23 cellular contexts compared by ENCODE assay signal in the genomic region with DNA sequence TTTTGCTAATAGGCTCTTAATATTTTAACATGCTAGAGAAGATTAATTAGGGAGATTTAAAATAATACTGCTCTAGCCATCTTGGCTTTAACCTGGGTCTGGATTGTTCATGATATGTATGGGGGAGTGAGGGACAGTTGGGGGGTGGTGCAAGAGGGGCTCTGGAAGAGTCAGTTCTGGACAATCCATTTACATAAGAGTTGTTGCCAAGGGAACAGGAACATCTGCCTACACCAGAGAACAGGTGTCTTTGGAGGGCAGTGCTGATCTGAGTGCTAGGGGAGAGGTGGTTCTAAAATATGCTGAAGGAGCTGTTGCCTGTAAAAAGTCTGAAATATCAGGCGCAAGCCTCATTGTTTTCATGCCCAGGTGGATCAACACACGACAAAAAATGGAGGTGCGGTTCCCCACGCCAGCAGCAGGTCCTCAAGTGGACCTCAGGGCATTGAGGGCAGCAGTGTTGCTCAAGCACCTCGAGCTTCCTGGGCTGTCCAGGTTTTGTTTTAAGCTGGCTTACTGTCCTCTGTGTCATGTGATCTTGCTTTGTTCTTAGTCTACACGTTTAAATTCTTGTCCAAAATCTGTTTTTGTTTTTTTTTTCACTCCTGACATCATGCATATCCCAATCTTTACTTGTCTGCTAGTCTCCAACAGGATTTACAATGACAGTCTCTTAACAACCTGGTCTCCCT. TPM values are rescaled to one million over a fixed set of nuclear protein-coding genes. Genes with fewer than 3 reads are reported as not detected.
DNase-seq lines count a peak whose midpoint lies in the region; ATAC-seq and TF ChIP-seq lines count a peak whose summit lies in the region.
"Had no signal": no experiment of that assay in that cellular context is flagged by ENCODE, and none has a peak within 500 bp of the region (broad histone marks: within the 10 kb centered on the region; RNA-seq: fewer than 3 reads in every experiment).

No MANE protein-coding gene starts in this region.

- H3K4me3 Mint-ChIP-seq in T-helper 2 cell treated with Interferon-gamma antibody and Interleukin-4, amounts not matched to agents 5 μg/mL and 100 μg/mL, for 36 hours: no peak overlapping the region
- H3K4me3 Mint-ChIP-seq: activated naive CD4-positive, alpha-beta T cell treated with anti-CD3 and anti-CD28 coated beads, Interleukin-2, amount 10 ng/mL, durations not matched to agents 7 days and 5 days; brain; stimulated activated naive B cell treated with anti-CD40 and anti-IgM and Interleukin-4, amounts not matched to agents 10 μg/mL and 1 μg/mL and 100 μg/mL, for 72 hours had no signal

- no peak overlapping the region for H3K27ac Mint-ChIP-seq in T-helper 2 cell treated with Interferon-gamma antibody and Interleukin-4, amounts not matched to agents 5 μg/mL and 100 μg/mL, for 36 hours
- H3K27ac Mint-ChIP-seq: activated naive CD4-positive, alpha-beta T cell treated with anti-CD3 and anti-CD28 coated beads, Interleukin-2, amount 10 ng/mL, durations not matched to agents 7 days and 5 days; brain; stimulated activated naive B cell treated with anti-CD40 and anti-IgM and Interleukin-4, amounts not matched to agents 10 μg/mL and 1 μg/mL and 100 μg/mL, for 72 hours had no signal

- DNase-seq in NCI-H345 (lab: John Stamatoyannopoulos, UW) (peak; percentile 6), NCI-H345 treated with DMSO at 0.1 percent for 48 hours (lab: John Stamatoyannopoulos, UW; ENCODE audit: unreplicated experiment) (no peak), NCI-H1092 (lab: John Stamatoyannopoulos, UW) (peak; percentile 25), NCI-H82 treated with DMSO at 0.1 percent for 48 hours (lab: John Stamatoyannopoulos, UW; ENCODE audit: unreplicated experiment) (peak; percentile 69), lower lobe of right lung (no peak), Right ventricle myocardium superior (no peak), SKM-1 (lab: John Stamatoyannopoulos, UW; ENCODE audit: unreplicated experiment) (no peak)
- DNase-seq in T-helper 2 cell treated with Interferon-gamma antibody and Interleukin-4, amounts not matched to agents 5 μg/mL and 100 μg/mL, for 36 hours (ENCODE audit: low spot score): no peak
- DNase-seq: activated CD4-positive, alpha-beta T cell treated with anti-CD3 and anti-CD28 coated beads, Interleukin-2, amount 50 U/mL, for 4 hours; activated naive CD4-positive, alpha-beta T cell treated with anti-CD3 and anti-CD28 coated beads, Interleukin-2, amount 10 ng/mL, durations not matched to agents 7 days and 5 days; Calu3; cerebellar nuclear complex; dorsolateral prefrontal cortex; gastrocnemius medialis; sigmoid colon; stimulated activated naive B cell treated with anti-CD40 and anti-IgM and Interleukin-4, amounts not matched to agents 10 μg/mL and 1 μg/mL and 100 μg/mL, for 72 hours; T-helper 1 cell had no signal

- H3K9me3 Mint-ChIP-seq in T-helper 2 cell treated with Interferon-gamma antibody and Interleukin-4, amounts not matched to agents 5 μg/mL and 100 μg/mL, for 36 hours: no peaks in the 10 kb centered on the region
- H3K9me3 Mint-ChIP-seq: activated naive CD4-positive, alpha-beta T cell treated with anti-CD3 and anti-CD28 coated beads, Interleukin-2, amount 10 ng/mL, durations not matched to agents 7 days and 5 days; brain; stimulated activated naive B cell treated with anti-CD40 and anti-IgM and Interleukin-4, amounts not matched to agents 10 μg/mL and 1 μg/mL and 100 μg/mL, for 72 hours had no signal

- no peaks in the 10 kb centered on the region for H3K27me3 ChIP-seq in lower lobe of right lung (ENCODE audit: low read depth)
- H3K27me3 ChIP-seq: BLaER1 treated with 17β-estradiol and CSF1 and Interleukin-3, amounts not matched to agents 10 nM and 100 nM; gastrocnemius medialis; hepatocyte; sigmoid colon; suprapubic skin had no signal

- ATAC-seq in lower lobe of right lung (peak; percentile 40 to 47), Right ventricle myocardium superior (ENCODE audit: poor library complexity) (no peak)
- ATAC-seq: gastrocnemius medialis; stimulated activated naive B cell treated with anti-CD40 and anti-IgM and Interleukin-4, amounts not matched to agents 10 μg/mL and 1 μg/mL and 100 μg/mL, for 72 hours had no signal

- intact Hi-C loops in lower lobe of right lung (cut with DNase I): no loop called here
- intact Hi-C loops in Right ventricle myocardium superior (cut with DNase I): no loop called here

- no peak overlapping the region for H3K4me3 ChIP-seq in lower lobe of right lung
- H3K4me3 ChIP-seq: BLaER1 treated with 17β-estradiol and CSF1 and Interleukin-3, amounts not matched to agents 10 nM and 100 nM; dorsolateral prefrontal cortex; gastrocnemius medialis; HAP-1; hepatocyte; prostate gland; sigmoid colon; suprapubic skin had no signal

- H3K9me3 ChIP-seq in lower lobe of right lung: no peaks in the 10 kb centered on the region
- H3K9me3 ChIP-seq: BLaER1 treated with 17β-estradiol and CSF1 and Interleukin-3, amounts not matched to agents 10 nM and 100 nM; gastrocnemius medialis; HAP-1; prostate gland; sigmoid colon; suprapubic skin had no signal

- H3K36me3 Mint-ChIP-seq in T-helper 2 cell treated with Interferon-gamma antibody and Interleukin-4, amounts not matched to agents 5 μg/mL and 100 μg/mL, for 36 hours (ENCODE audit: low read depth): no peaks in the 10 kb centered on the region
- H3K36me3 Mint-ChIP-seq: activated naive CD4-positive, alpha-beta T cell treated with anti-CD3 and anti-CD28 coated beads, Interleukin-2, amount 10 ng/mL, durations not matched to agents 7 days and 5 days; brain; stimulated activated naive B cell treated with anti-CD40 and anti-IgM and Interleukin-4, amounts not matched to agents 10 μg/mL and 1 μg/mL and 100 μg/mL, for 72 hours had no signal

- H3K27ac ChIP-seq in lower lobe of right lung: peak overlapping the region; percentile 8
- H3K27ac ChIP-seq: BLaER1 treated with 17β-estradiol and CSF1 and Interleukin-3, amounts not matched to agents 10 nM and 100 nM; dorsolateral prefrontal cortex; gastrocnemius medialis; prostate gland; sigmoid colon; suprapubic skin had no signal

- peaks cover 15% of the 10 kb centered on the region for H3K4me1 ChIP-seq in lower lobe of right lung
- H3K4me1 ChIP-seq: gastrocnemius medialis, HAP-1, prostate gland, sigmoid colon, suprapubic skin had no signal

- no peak for TF ChIP-seq CTCF in lower lobe of right lung (IDR thresholded peaks at IDR 0.05)

- H3K27me3 Mint-ChIP-seq in T-helper 2 cell treated with Interferon-gamma antibody and Interleukin-4, amounts not matched to agents 5 μg/mL and 100 μg/mL, for 36 hours (ENCODE audit: low read depth): peaks cover 20% of the 10 kb centered on the region
- H3K27me3 Mint-ChIP-seq: stimulated activated naive B cell treated with anti-CD40 and anti-IgM and Interleukin-4, amounts not matched to agents 10 μg/mL and 1 μg/mL and 100 μg/mL, for 72 hours had no signal

- no peaks in the 10 kb centered on the region for H3K36me3 ChIP-seq in lower lobe of right lung
- H3K36me3 ChIP-seq: BLaER1 treated with 17β-estradiol and CSF1 and Interleukin-3, amounts not matched to agents 10 nM and 100 nM; gastrocnemius medialis; HAP-1; prostate gland; sigmoid colon; suprapubic skin had no signal

- H3K4me1 Mint-ChIP-seq in T-helper 2 cell treated with Interferon-gamma antibody and Interleukin-4, amounts not matched to agents 5 μg/mL and 100 μg/mL, for 36 hours (ENCODE audit: low read depth): no peaks in the 10 kb centered on the region
- H3K4me1 Mint-ChIP-seq: activated naive CD4-positive, alpha-beta T cell treated with anti-CD3 and anti-CD28 coated beads, Interleukin-2, amount 10 ng/mL, durations not matched to agents 7 days and 5 days had no signal

RNA-seq across cellular contexts. Expression of a gene that starts 25.4 kb away (rescaled TPM):
- total RNA-seq in lower lobe of right lung (282 TPM), Right ventricle myocardium superior (47.1 TPM)

Comparison
In these comparisons a context has a peak if more than half of its experiments do, and no peak if none do; other contexts are left out.
1. DNase-seq: peak in NCI-H345 (single experiment), NCI-H1092 (single experiment) and NCI-H82 treated with DMSO at 0.1 percent for 48 hours (single experiment); none in NCI-H345 treated with DMSO at 0.1 percent for 48 hours (single experiment), lower lobe of right lung (single experiment), Right ventricle myocardium superior (single experiment), SKM-1 (single experiment) and T-helper 2 cell treated with Interferon-gamma antibody and Interleukin-4, amounts not matched to agents 5 μg/mL and 100 μg/mL, for 36 hours (single experiment).